In genomic region chr4:61200195-61200990, GRCh38 we compare ENCODE assay signal across 8 cellular contexts. TPM values are rescaled to one million over a fixed set of nuclear protein-coding genes. Genes with fewer than 3 reads are reported as not detected.
DNase-seq lines count a peak whose midpoint lies in the region; ATAC-seq and TF ChIP-seq lines count a peak whose summit lies in the region.

TSS of gene ADGRL3 (plus strand) at chr4:61200326.

- no peak within 1 kb of the TSS for H3T11ph ChIP-seq in H9 (ENCODE audit: low read length)

- no peak within 1 kb of the TSS for H2BK12ac ChIP-seq in H9 (ENCODE audit: insufficient read length, low read depth, low read length)

- ATAC-seq in body of pancreas: no peak
- ATAC-seq in GM21529 (IDR thresholded peaks at IDR 0.05; ENCODE audit: unreplicated experiment): no peak

- TF ChIP-seq CTCF in H9 (conservative IDR thresholded peaks at IDR 0.05): no peak
- TF ChIP-seq CTCF in esophagus muscularis mucosa (IDR thresholded peaks at IDR 0.05): no peak
- TF ChIP-seq CTCF in body of pancreas (IDR thresholded peaks at IDR 0.05): no peak

- peaks cover 34 to 35% of the 10 kb centered on the region in 2 experiments for H3K4me1 Mint-ChIP-seq in H9

- H3K9me3 Mint-ChIP-seq in H9: peaks cover 0 to 5% of the 10 kb centered on the region in 2 experiments; a peak in 2 of 5 replicates

- no peak within 1 kb of the TSS for H3K4ac ChIP-seq in H9 (ENCODE audit: low read depth, low read length)

- no peak within 1 kb of the TSS for H3K27ac ChIP-seq in H9 (ENCODE audit: insufficient read length, low read depth, low read length)
- peak within 1 kb of the TSS; percentile 20 to 52 (median 39) for H3K27ac ChIP-seq in esophagus muscularis mucosa (replicated peaks in 1 of 4)
- H3K27ac ChIP-seq in muscle layer of duodenum (ENCODE audit: low read length): no peak within 1 kb of the TSS
- H3K27ac ChIP-seq in body of pancreas: no peak within 1 kb of the TSS

- H3K9ac ChIP-seq in H9 (ENCODE audit: extremely low read depth, insufficient read length, low read length): peak within 1 kb of the TSS; percentile 41

- H3K18ac ChIP-seq in H9 (ENCODE audit: insufficient read length, low read depth, low read length): no peak within 1 kb of the TSS

- H4K20me1 ChIP-seq in H9 (ENCODE audit: control insufficient read depth, insufficient read depth, insufficient read length): peaks cover 4% of the 10 kb centered on the region

- H3K36me3 ChIP-seq in esophagus muscularis mucosa (no peaks in the 10 kb centered on the region), muscle layer of duodenum (ENCODE audit: control insufficient read depth in 1 of 2, insufficient read depth in 2 of 2, low read length in 2 of 2) (no peaks in the 10 kb centered on the region), body of pancreas (replicated peaks in 1 of 2; ENCODE audit: insufficient read depth in 1 of 2, low read depth in 2 of 2) (no peaks in the 10 kb centered on the region)

- H4K91ac ChIP-seq in H9 (ENCODE audit: insufficient read length, low read depth, low read length): no peak within 1 kb of the TSS

- peaks cover 82% of the 10 kb centered on the region for H3K27me3 Mint-ChIP-seq in H9 (ENCODE audit: low read depth)

- H2BK15ac ChIP-seq in H9 (ENCODE audit: low read depth, low read length): no peak within 1 kb of the TSS

- no peaks in the 10 kb centered on the region; a peak in 1 of 7 replicates for H3K36me3 Mint-ChIP-seq in H9 (ENCODE audit: insufficient read depth in 1 of 3, low read depth in 3 of 3)

- TF ChIP-seq POLR2A in esophagus muscularis mucosa (IDR thresholded peaks at IDR 0.05; ENCODE audit: low read depth): no peak
- TF ChIP-seq POLR2A in body of pancreas (IDR thresholded peaks at IDR 0.05): no peak

- H2BK5ac ChIP-seq in H9 (ENCODE audit: insufficient read length, low read length): no peak within 1 kb of the TSS

- H3K23me2 ChIP-seq in H9 (ENCODE audit: insufficient read length, low read depth, low read length, poor library complexity, severe bottlenecking): peaks cover 30% of the 10 kb centered on the region

- H4K8ac ChIP-seq in H9 (replicated peaks; ENCODE audit: insufficient read length, low read depth, low read length): no peak within 1 kb of the TSS

- peak; percentile 89 for DNase-seq in H9
- peak; percentile 46 for DNase-seq in NCI-H748 treated with DMSO at 0.1 percent for 48 hours (lab: John Stamatoyannopoulos, UW)
- DNase-seq in esophagus muscularis mucosa (ENCODE audit: extremely low spot score): no peak
- no peak for DNase-seq in stimulated activated CD4-positive, alpha-beta T cell treated with anti-CD3 and anti-CD28 coated beads, Interleukin-4, amount 100 ng/mL, for 4 hours
- no peak for DNase-seq in activated T-cell treated with anti-CD3 and anti-CD28 coated beads for 4 hours
- DNase-seq in body of pancreas: no peak

- H3K4me1 ChIP-seq in H9 (ENCODE audit: insufficient read depth, low read length) (no peaks in the 10 kb centered on the region; the same call in 1 of the 2 replicates), esophagus muscularis mucosa (peaks cover 8 to 35% (median 31%) of the 10 kb centered on the region in 4 donors), muscle layer of duodenum (ENCODE audit: control insufficient read depth in 1 of 2, insufficient read depth in 2 of 2, low read length in 2 of 2) (peaks cover 0 to 35% of the 10 kb centered on the region in 2 donors), body of pancreas (peaks cover 24% of the 10 kb centered on the region)

- no CpG with 5 or more reads among the region's 101 CpGs for WGBS in H9 (ENCODE audit: extremely low coverage, insufficient read length, low lambda C conversion rate)
- 2% methylated on average over 23 of the region's 101 CpGs for WGBS in esophagus muscularis mucosa
- 0% methylated on average over 22 to 96 of the region's 101 CpGs for WGBS in body of pancreas, 2 donors

- H3K27me3 ChIP-seq in H9 (ENCODE audit: insufficient read depth, low read length) (peaks cover 11% of the 10 kb centered on the region; the same call in 1 of the 2 replicates), esophagus muscularis mucosa (peaks cover 0 to 44% (median 17%) of the 10 kb centered on the region in 4 donors), muscle layer of duodenum (ENCODE audit: low read depth, low read length) (peaks cover 31% of the 10 kb centered on the region), body of pancreas (peaks cover 0 to 17% of the 10 kb centered on the region in 2 donors)

- no peak within 1 kb of the TSS for H2BK120ac ChIP-seq in H9 (ENCODE audit: low read depth, low read length, poor library complexity, severe bottlenecking)

- no peak within 1 kb of the TSS for H3K23ac ChIP-seq in H9 (ENCODE audit: insufficient read length, low read depth, low read length)

- peak within 1 kb of the TSS; percentile 89 to 100 for H3K4me3 Mint-ChIP-seq in H9

- 0 out of 2 replicates have a peak, but pooled peaks cover 4% of the 10 kb centered on the region for H3K79me2 ChIP-seq in H9 (ENCODE audit: insufficient read depth, low read length)

- peak within 1 kb of the TSS in 2 of 3 experiments; percentile 50 to 92; a peak in 5 of 7 replicates for H3K27ac Mint-ChIP-seq in H9

- intact Hi-C loops in esophagus muscularis mucosa (cut with DNase I): no loop called here
- intact Hi-C loops in body of pancreas (cut with DNase I): no loop called here

- H3K4me3 ChIP-seq in esophagus muscularis mucosa (peak within 1 kb of the TSS; percentile 54 to 64 (median 60)), muscle layer of duodenum (ENCODE audit: low read depth in 1 of 2, low read length in 2 of 2) (peak within 1 kb of the TSS; percentile 79 to 91), body of pancreas (no peak within 1 kb of the TSS)

- no peak within 1 kb of the TSS for H2AFZ ChIP-seq in H9 (ENCODE audit: low read length)

- no peak for TF ChIP-seq EP300 in esophagus muscularis mucosa (IDR thresholded peaks at IDR 0.05)

- H3K56ac ChIP-seq in H9 (ENCODE audit: insufficient read length, low read depth, low read length): no peak within 1 kb of the TSS

- H2BK20ac ChIP-seq in H9 (ENCODE audit: low read depth, low read length, poor library complexity, severe bottlenecking): no peak within 1 kb of the TSS

- H3K4me2 ChIP-seq in H9 (ENCODE audit: insufficient read depth, insufficient read length, low read length): peak within 1 kb of the TSS; percentile 83

- H4K5ac ChIP-seq in H9 (ENCODE audit: insufficient read length, low read depth, low read length): no peak within 1 kb of the TSS

- peak within 1 kb of the TSS; percentile 20; the same call in 1 of the 2 replicates for H3K14ac ChIP-seq in H9 (ENCODE audit: insufficient read depth, low read length)

- no peaks in the 10 kb centered on the region for H3K9me3 ChIP-seq in H9 (ENCODE audit: control insufficient read depth, low read depth, low read length)
- no peaks in the 10 kb centered on the region for H3K9me3 ChIP-seq in esophagus muscularis mucosa
- H3K9me3 ChIP-seq in muscle layer of duodenum (ENCODE audit: control insufficient read depth in 1 of 2, low read length in 2 of 2): no peaks in the 10 kb centered on the region
- no peaks in the 10 kb centered on the region for H3K9me3 ChIP-seq in body of pancreas

- H3K79me1 ChIP-seq in H9 (ENCODE audit: insufficient read depth, low read depth, low read length, poor library complexity, severe bottlenecking): no peaks in the 10 kb centered on the region

- no peak within 1 kb of the TSS for H2AK5ac ChIP-seq in H9 (ENCODE audit: insufficient read length, low read length)

RNA-seq across cellular contexts. Expression of gene ADGRL3, which starts in this region (rescaled TPM):
- 5.9 and 6.4 TPM in 2 replicates for total RNA-seq in H9 (2021)
- 1 to 10 TPM; 4.6 to 7.1 (median 6.3) TPM for total RNA-seq in esophagus muscularis mucosa
- total RNA-seq in body of pancreas: 1 to 10 TPM in 1 of 2 donors, under 1 TPM in 1; 0.33 to 1.0 TPM

Comparison
In these comparisons a context has a peak if more than half of its experiments do, and no peak if none do; other contexts are left out.
1. DNase-seq: peak in H9 (single experiment) and NCI-H748 treated with DMSO at 0.1 percent for 48 hours (single experiment); none in esophagus muscularis mucosa (single experiment), stimulated activated CD4-positive, alpha-beta T cell treated with anti-CD3 and anti-CD28 coated beads, Interleukin-4, amount 100 ng/mL, for 4 hours (0 of 2), activated T-cell treated with anti-CD3 and anti-CD28 coated beads for 4 hours (single experiment) and body of pancreas (0 of 4).
2. H3K27ac ChIP-seq: peak in esophagus muscularis mucosa (4 of 4); none in H9 (single experiment), muscle layer of duodenum (single experiment) and body of pancreas (0 of 4).
3. H3K4me3 ChIP-seq: peak in esophagus muscularis mucosa (4 of 4) and muscle layer of duodenum (2 of 2); none in body of pancreas (0 of 2).